8 cellular contexts compared by ENCODE assay signal in genomic region chr16:68257906-68258800, GRCh38. TPM values are rescaled to one million over a fixed set of nuclear protein-coding genes. Genes with fewer than 3 reads are reported as not detected.
DNase-seq lines count a peak whose midpoint lies in the region; ATAC-seq, FAIRE-seq and TF ChIP-seq lines count a peak whose summit lies in the region.

No MANE protein-coding gene starts in this region.

- H3K36me3 Mint-ChIP-seq in nephron (ENCODE audit: low read depth) = peaks cover 13% of the 10 kb centered on the region

- H3K4me2 ChIP-seq in DOHH2 (ENCODE audit: low read length) = peak overlapping the region; percentile 74

- peaks cover 3% of the 10 kb centered on the region; the same call in 1 of the 2 replicates for H3F3A ChIP-seq in DOHH2 (ENCODE audit: control insufficient read depth, insufficient read depth)

- H3K27ac Mint-ChIP-seq in nephron = peak overlapping the region; percentile 92 to 98 (median 96)

- peak overlapping the region; percentile 69 for H3K27ac ChIP-seq in DOHH2 (ENCODE audit: low read depth, low read length)

- no peaks in the 10 kb centered on the region for H3K9me2 ChIP-seq in DOHH2 (replicated peaks; ENCODE audit: control insufficient read depth, low read length)

- no peaks in the 10 kb centered on the region for H3K9me3 ChIP-seq in DOHH2 (ENCODE audit: control insufficient read depth, insufficient read depth, low read length)

- H3K4me1 ChIP-seq in DOHH2 (ENCODE audit: control insufficient read depth, low read length) = peaks cover 26% of the 10 kb centered on the region

- no peaks in the 10 kb centered on the region for H4K20me1 ChIP-seq in DOHH2 (ENCODE audit: control insufficient read depth, insufficient read depth, low read depth, low read length)

- H3K27me3 Mint-ChIP-seq in nephron (ENCODE audit: low read depth) = peaks cover 5% of the 10 kb centered on the region

- FAIRE-seq in bronchial epithelial cell (lab: Jason Lieb, UNC) = no peak

- peak overlapping the region; percentile 46 for H3K4me3 ChIP-seq in DOHH2 (ENCODE audit: low read length)
- no peak overlapping the region for H3K4me3 ChIP-seq in bronchial epithelial cell (ENCODE audit: low read depth, low read length)

- ATAC-seq in GM19324 (IDR thresholded peaks at IDR 0.05; ENCODE audit: low FRiP score, unreplicated experiment) (no peak), HG03095 (IDR thresholded peaks at IDR 0.05; ENCODE audit: unreplicated experiment) (no peak)

- H3K79me2 ChIP-seq in DOHH2 (ENCODE audit: control insufficient read depth, low read length) = no peaks in the 10 kb centered on the region

- H3K27me3 ChIP-seq in DOHH2 (ENCODE audit: control insufficient read depth, low read length) = no peaks in the 10 kb centered on the region
- H3K27me3 ChIP-seq in bronchial epithelial cell (ENCODE audit: control insufficient read depth, insufficient read depth, low read length) = no peaks in the 10 kb centered on the region

- peak overlapping the region in 2 of 3 experiments; percentile 22 to 58 for H3K4me3 Mint-ChIP-seq in nephron

- DNase-seq in HT-29 (ENCODE audit: low spot score) (peak; percentile 61), bronchial epithelial cell (ENCODE audit: low read depth) (peak; percentile 52), UCSD-AML1 (lab: John Stamatoyannopoulos, UW; ENCODE audit: unreplicated experiment) (no peak), OCI-M1 (lab: John Stamatoyannopoulos, UW) (no peak)

- TF ChIP-seq CTCF in DOHH2 (IDR thresholded peaks at IDR 0.05; ENCODE audit: low read depth, low read length, poor library complexity, severe bottlenecking) (no peak), bronchial epithelial cell (IDR thresholded peaks at IDR 0.05; ENCODE audit: insufficient read depth, low read length, severe bottlenecking) (no peak), nephron (IDR thresholded peaks at IDR 0.05; ENCODE audit: unreplicated experiment in 3 of 3) (no peak)

- H3K36me3 ChIP-seq in DOHH2 (ENCODE audit: control insufficient read depth, low read length) = no peaks in the 10 kb centered on the region
- H3K36me3 ChIP-seq in bronchial epithelial cell (ENCODE audit: control insufficient read depth, insufficient read depth, low read length) = peaks cover 19% of the 10 kb centered on the region

- no peaks in the 10 kb centered on the region for H3K9me3 Mint-ChIP-seq in nephron

- peaks cover 14% of the 10 kb centered on the region for H3K4me1 Mint-ChIP-seq in nephron

RNA-seq across cellular contexts. Expression of gene SLC7A6, which starts 6.2 kb away (rescaled TPM):
- total RNA-seq in HT-29 (2014; rRNA removed; shearing (Covaris generic)) = 43.2 and 53.7 TPM in 2 replicates
- total RNA-seq in bronchial epithelial cell = 9.1 and 19.7 TPM in 2 replicates

RNA-seq across cellular contexts. Expression of gene PLA2G15, which starts 13.0 kb away (rescaled TPM):
- 15.9 and 18.6 TPM in 2 replicates for total RNA-seq in HT-29 (2014; rRNA removed; shearing (Covaris generic))
- total RNA-seq in bronchial epithelial cell = 8.2 and 9.2 TPM in 2 replicates

RNA-seq across cellular contexts. Expression of gene ESRP2, which starts 22.2 kb away (rescaled TPM):
- 104 and 122 TPM in 2 replicates for total RNA-seq in HT-29 (2014; rRNA removed; shearing (Covaris generic))
- 49.0 and 95.2 TPM in 2 replicates for total RNA-seq in bronchial epithelial cell

RNA-seq across cellular contexts. Expression of gene SLC7A6OS, which starts 52.6 kb away (rescaled TPM):
- total RNA-seq in HT-29 (2014; rRNA removed; shearing (Covaris generic)) = 15.0 and 22.2 TPM in 2 replicates
- total RNA-seq in bronchial epithelial cell = 17.4 and 19.3 TPM in 2 replicates

RNA-seq across cellular contexts. Expression of gene PRMT7, which starts 52.7 kb away (rescaled TPM):
- 36.3 and 50.6 TPM in 2 replicates for total RNA-seq in HT-29 (2014; rRNA removed; shearing (Covaris generic))
- total RNA-seq in bronchial epithelial cell = 23.9 and 36.9 TPM in 2 replicates

Comparison
In these comparisons a context has a peak if more than half of its experiments do, and no peak if none do; other contexts are left out.
1. DNase-seq: peak in HT-29 (single experiment) and bronchial epithelial cell (single experiment); none in UCSD-AML1 (single experiment) and OCI-M1 (single experiment).